Comparison of ENCODE assay signal across 12 cellular contexts in the genomic region with DNA sequence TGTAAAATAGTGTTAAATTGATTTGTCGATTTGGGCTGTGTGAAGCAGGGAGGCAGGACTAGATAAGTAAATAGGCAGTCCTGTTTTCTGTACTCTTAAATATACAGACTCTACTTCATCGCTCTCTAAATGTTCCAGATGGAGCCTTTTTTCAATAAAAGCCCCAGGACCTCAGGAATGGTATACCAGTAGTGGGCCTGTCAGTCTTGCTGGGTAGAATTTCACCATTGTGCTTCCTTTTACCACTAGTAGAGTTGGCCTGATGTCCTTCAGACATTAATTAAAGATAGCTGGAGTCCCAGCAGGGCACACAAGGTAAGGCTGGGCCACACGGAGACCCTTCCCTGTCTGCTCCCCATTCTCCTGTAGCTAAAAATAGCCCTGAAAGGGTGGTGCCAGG. TPM values are rescaled to one million over a fixed set of nuclear protein-coding genes. Genes with fewer than 3 reads are reported as not detected.
A peak's percentile ranks its signal among the peaks of the same experiment; 100 is the strongest.
DNase-seq lines count a peak whose midpoint lies in the region; ATAC-seq and TF ChIP-seq lines count a peak whose summit lies in the region.
"Had no signal": no experiment of that assay in that cellular context is flagged by ENCODE, and none has a peak within 500 bp of the region (broad histone marks: within the 10 kb centered on the region; RNA-seq: fewer than 3 reads in every experiment).

No MANE protein-coding gene starts in this region.

- H3K4me1 Mint-ChIP-seq in CD4-positive, alpha-beta T cell (ENCODE audit: low read depth) = peaks cover 27% of the 10 kb centered on the region
- peaks cover 51% of the 10 kb centered on the region for H3K4me1 Mint-ChIP-seq in nephron progenitor cell

- H3K27me3 ChIP-seq in CD4-positive, alpha-beta T cell (ENCODE audit: control insufficient read depth, insufficient read depth, low read length) = no peaks in the 10 kb centered on the region
- H3K27me3 ChIP-seq in OCI-LY3 (ENCODE audit: low read depth, low read length) (no peaks in the 10 kb centered on the region), gastroesophageal sphincter (no peaks in the 10 kb centered on the region), skeletal muscle tissue (ENCODE audit: control insufficient read depth in 3 of 3, insufficient read depth in 3 of 3, low read length in 3 of 3) (no peaks in the 10 kb centered on the region), BE2C (no peaks in the 10 kb centered on the region)

- H3K4me3 ChIP-seq in OCI-LY3 (ENCODE audit: low read length) = no peak overlapping the region
- H3K4me3 ChIP-seq in gastroesophageal sphincter = peak overlapping the region in 1 of 2 donors; percentile 29
- H3K4me3 ChIP-seq in skeletal muscle tissue (ENCODE audit: low read length in 3 of 3) = peak overlapping the region in 1 of 3 donors; percentile 24
- H3K4me3 ChIP-seq in BE2C (ENCODE audit: low read depth, low read length) = no peak overlapping the region

- H3K9ac ChIP-seq in OCI-LY3 (ENCODE audit: low read length) (no peak overlapping the region), skeletal muscle tissue (ENCODE audit: low read depth in 1 of 3, low read length in 3 of 3) (peak overlapping the region in 2 of 3 donors; percentile 40 to 46)

- H2AFZ ChIP-seq in OCI-LY3 (ENCODE audit: low read depth, low read length) = no peak overlapping the region

- no peaks in the 10 kb centered on the region for H3K9me3 ChIP-seq in CD4-positive, alpha-beta T cell (ENCODE audit: control insufficient read depth, low read length)
- H3K9me3 ChIP-seq in OCI-LY3 (ENCODE audit: insufficient read depth, low read length) (no peaks in the 10 kb centered on the region), gastroesophageal sphincter (no peaks in the 10 kb centered on the region), skeletal muscle tissue (ENCODE audit: control insufficient read depth in 3 of 3, low read length in 3 of 3) (no peaks in the 10 kb centered on the region), BE2C (no peaks in the 10 kb centered on the region)

- TF ChIP-seq EP300 in gastroesophageal sphincter (IDR thresholded peaks at IDR 0.05) = no peak

- H3K36me3 Mint-ChIP-seq in CD4-positive, alpha-beta T cell (ENCODE audit: low read depth) = peaks cover 16% of the 10 kb centered on the region
- H3K36me3 Mint-ChIP-seq in nephron progenitor cell (ENCODE audit: low read depth) = peaks cover 33% of the 10 kb centered on the region

- H3K27me3 Mint-ChIP-seq in CD4-positive, alpha-beta T cell = no peaks in the 10 kb centered on the region
- H3K27me3 Mint-ChIP-seq in nephron progenitor cell (ENCODE audit: low read depth, poor library complexity) = no peaks in the 10 kb centered on the region
- H3K27me3 Mint-ChIP-seq: stimulated activated naive CD8-positive, alpha-beta T cell treated with anti-CD3 and anti-CD28 coated beads, Interleukin-15, Interleukin-2, amounts not matched to agents 100 ng/mL and 50 ng/mL, for 24 hours had no signal

- peaks cover 99% of the 10 kb centered on the region for H4K20me1 ChIP-seq in OCI-LY3 (ENCODE audit: insufficient read depth, low read length)

- H3K4me2 ChIP-seq in OCI-LY3 (ENCODE audit: low read length) = peak overlapping the region; percentile 93; the same call in 1 of the 2 replicates

- H3K9me3 Mint-ChIP-seq in CD4-positive, alpha-beta T cell = no peaks in the 10 kb centered on the region
- H3K9me3 Mint-ChIP-seq in nephron progenitor cell = no peaks in the 10 kb centered on the region
- H3K9me3 Mint-ChIP-seq: stimulated activated naive CD8-positive, alpha-beta T cell treated with anti-CD3 and anti-CD28 coated beads, Interleukin-15, Interleukin-2, amounts not matched to agents 100 ng/mL and 50 ng/mL, for 24 hours had no signal

- peaks cover 42% of the 10 kb centered on the region for H3K4me1 ChIP-seq in OCI-LY3 (ENCODE audit: low read length)
- peaks cover 7 to 96% (median 31%) of the 10 kb centered on the region in 3 donors for H3K4me1 ChIP-seq in gastroesophageal sphincter
- peaks cover 46 to 67% (median 64%) of the 10 kb centered on the region in 3 donors for H3K4me1 ChIP-seq in skeletal muscle tissue (ENCODE audit: control insufficient read depth in 3 of 3, insufficient read depth in 3 of 3, low read length in 3 of 3)
- peaks cover 14% of the 10 kb centered on the region for H3K4me1 ChIP-seq in BE2C

- no peak overlapping the region for H3K27ac Mint-ChIP-seq in CD4-positive, alpha-beta T cell
- H3K27ac Mint-ChIP-seq in nephron progenitor cell = no peak overlapping the region
- H3K27ac Mint-ChIP-seq: stimulated activated naive CD8-positive, alpha-beta T cell treated with anti-CD3 and anti-CD28 coated beads, Interleukin-15, Interleukin-2, amounts not matched to agents 100 ng/mL and 50 ng/mL, for 24 hours had no signal

- no peak for ATAC-seq in CD4-positive, alpha-beta T cell (ENCODE audit: poor library complexity)
- ATAC-seq in gastroesophageal sphincter = no peak
- ATAC-seq in HG03457 (IDR thresholded peaks at IDR 0.05; ENCODE audit: unreplicated experiment) = no peak
- ATAC-seq in GM19467 (IDR thresholded peaks at IDR 0.05; ENCODE audit: unreplicated experiment) = no peak

- no peak overlapping the region for H3K27ac ChIP-seq in CD4-positive, alpha-beta T cell (ENCODE audit: low read depth, low read length)
- H3K27ac ChIP-seq in OCI-LY3 (ENCODE audit: low read length) (no peak overlapping the region), gastroesophageal sphincter (peak overlapping the region in 3 of 4 donors; percentile 55 to 67 (median 57)), skeletal muscle tissue (ENCODE audit: low read depth, low read length) (peak overlapping the region; percentile 45)

- no peak for TF ChIP-seq POLR2A in gastroesophageal sphincter (IDR thresholded peaks at IDR 0.05)

- no peak for DNase-seq in CD4-positive, alpha-beta T cell
- DNase-seq in BE2C = no peak
- DNase-seq in nephron progenitor cell = no peak
- DNase-seq: activated CD4-positive, alpha-beta T cell treated with anti-CD3 and anti-CD28 coated beads for 1 hour; HCEC 1CT; SHP77 treated with DMSO at 0.1 percent for 48 hours had no signal

- no peak for TF ChIP-seq CTCF in CD4-positive, alpha-beta T cell (IDR thresholded peaks at IDR 0.05)
- TF ChIP-seq CTCF in OCI-LY3 (IDR thresholded peaks at IDR 0.05; ENCODE audit: low read depth, low read length) (no peak), gastroesophageal sphincter (IDR thresholded peaks at IDR 0.05) (no peak), BE2C (IDR thresholded peaks at IDR 0.05; ENCODE audit: low read depth, low read length) (no peak), nephron progenitor cell (IDR thresholded peaks at IDR 0.05) (no peak)

- H3K36me3 ChIP-seq in OCI-LY3 (replicated peaks; ENCODE audit: low read depth, low read length) (peaks cover 78% of the 10 kb centered on the region), gastroesophageal sphincter (peaks cover 0 to 3% of the 10 kb centered on the region in 2 donors), skeletal muscle tissue (ENCODE audit: control insufficient read depth in 3 of 3, insufficient read depth in 3 of 3, low read length in 3 of 3) (peaks cover 4 to 10% (median 7%) of the 10 kb centered on the region in 3 donors), BE2C (peaks cover 10% of the 10 kb centered on the region)

- H3K4me3 Mint-ChIP-seq in CD4-positive, alpha-beta T cell = peak overlapping the region; percentile 32
- no peak overlapping the region for H3K4me3 Mint-ChIP-seq in nephron progenitor cell
- H3K4me3 Mint-ChIP-seq: stimulated activated naive CD8-positive, alpha-beta T cell treated with anti-CD3 and anti-CD28 coated beads, Interleukin-15, Interleukin-2, amounts not matched to agents 100 ng/mL and 50 ng/mL, for 24 hours had no signal

- 54 to 74% methylated on average over 3 of the region's 3 CpGs for WGBS in gastroesophageal sphincter (ENCODE audit: low coverage in 1 of 2), 2 donors

- intact Hi-C loops in CD4-positive, alpha-beta T cell (cut with DNase I, micrococcal nuclease) = no loop called here

- CTCF ChIA-PET in CD4-positive, alpha-beta T cell (lab: Charles Lee) = no interaction called here

- POLR2A ChIA-PET in CD4-positive, alpha-beta T cell (lab: Charles Lee) = interaction anchor here (1.0 kb wide), 1 partner anchor 123 kb away, joined by 3 read pairs; no protein-coding TSS in a partner anchor

- peaks cover 100% of the 10 kb centered on the region for H3K79me2 ChIP-seq in OCI-LY3 (ENCODE audit: low read length)

RNA-seq across cellular contexts. Expression of a gene that starts 6.0 kb away (rescaled TPM):
- total RNA-seq in CD4-positive, alpha-beta T cell = 10 to 100 TPM; 10.1 to 10.3 TPM
- total RNA-seq in gastroesophageal sphincter (10 to 100 TPM; 34.9 to 65.7 (median 49.2) TPM), skeletal muscle tissue (29.2 TPM)
- 21.6 TPM for polyA plus RNA-seq in BE2C (2012; ENCODE audit: insufficient read depth, insufficient read length, low read depth)

Comparison
In these comparisons a context has a peak if more than half of its experiments do, and no peak if none do; other contexts are left out.
1. H3K27ac ChIP-seq: peak in gastroesophageal sphincter (3 of 4) and skeletal muscle tissue (single experiment); none in CD4-positive, alpha-beta T cell (single experiment) and OCI-LY3 (single experiment).